In genomic region chr6:109978174-109979032, GRCh38 we compare ENCODE assay signal across 1 cellular context.
A peak's percentile ranks its signal among the peaks of the same experiment; 100 is the strongest.
TF ChIP-seq lines count a peak whose summit lies in the region.

A gene with protein sequence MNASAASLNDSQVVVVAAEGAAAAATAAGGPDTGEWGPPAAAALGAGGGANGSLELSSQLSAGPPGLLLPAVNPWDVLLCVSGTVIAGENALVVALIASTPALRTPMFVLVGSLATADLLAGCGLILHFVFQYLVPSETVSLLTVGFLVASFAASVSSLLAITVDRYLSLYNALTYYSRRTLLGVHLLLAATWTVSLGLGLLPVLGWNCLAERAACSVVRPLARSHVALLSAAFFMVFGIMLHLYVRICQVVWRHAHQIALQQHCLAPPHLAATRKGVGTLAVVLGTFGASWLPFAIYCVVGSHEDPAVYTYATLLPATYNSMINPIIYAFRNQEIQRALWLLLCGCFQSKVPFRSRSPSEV (plus strand): TSS chr6:109978311. CDS start chr6:109979113, 802 bp downstream.

TF ChIP-seq in HepG2, 621 proteins besides CTCF, POLR2A, EP300 and RAD21 (continued from another document and continues in another):
- TF ChIP-seq ZNF33A (CRISPR knock-in tag; IDR thresholded peaks at IDR 0.05; ENCODE audit: borderline replicate concordance) (no peak), AHR (CRISPR knock-in tag; IDR thresholded peaks at IDR 0.05) (peak; percentile 67; the same call in 1 of the 2 replicates), ZNF460 (CRISPR knock-in tag; IDR thresholded peaks at IDR 0.05; ENCODE audit: borderline replicate concordance) (peak; percentile 26; the same call in 1 of the 2 replicates), ZNF713 (CRISPR knock-in tag; IDR thresholded peaks at IDR 0.05) (no peak), RXRB (CRISPR knock-in tag; IDR thresholded peaks at IDR 0.05; ENCODE audit: borderline replicate concordance) (peak; percentile 70), HOXA9 (CRISPR knock-in tag; IDR thresholded peaks at IDR 0.05; ENCODE audit: borderline replicate concordance) (0 out of 2 replicates have a peak, but pooled peaks have one; percentile 49), ZSCAN9 (CRISPR knock-in tag; IDR thresholded peaks at IDR 0.05; ENCODE audit: borderline replicate concordance) (peak; percentile 96), NFKB2 (CRISPR knock-in tag; IDR thresholded peaks at IDR 0.05; ENCODE audit: borderline replicate concordance) (peak; percentile 92; the same call in 1 of the 2 replicates), SIN3B (IDR thresholded peaks at IDR 0.05; ENCODE audit: low read length) (no peak), PCBP2 (optimal IDR thresholded peaks at IDR 0.05; ENCODE audit: low read depth, low read length, poor library complexity, severe bottlenecking) (no peak), ZNF878 (CRISPR knock-in tag; IDR thresholded peaks at IDR 0.05) (peak; percentile 69; the same call in 1 of the 2 replicates), ZNF616 (CRISPR knock-in tag; IDR thresholded peaks at IDR 0.05; ENCODE audit: low read depth) (no peak), PHF20 (CRISPR knock-in tag; IDR thresholded peaks at IDR 0.05) (0 out of 2 replicates have a peak, but pooled peaks have one; percentile 32), ZNF577 (CRISPR knock-in tag; IDR thresholded peaks at IDR 0.05; ENCODE audit: borderline replicate concordance, low read depth) (no peak), ZNF891 (CRISPR knock-in tag; IDR thresholded peaks at IDR 0.05) (peak; percentile 82; the same call in 1 of the 2 replicates), ZNF768 (CRISPR knock-in tag; IDR thresholded peaks at IDR 0.05) (peak; percentile 63; the same call in 1 of the 2 replicates), MYPOP (CRISPR knock-in tag; IDR thresholded peaks at IDR 0.05) (0 out of 2 replicates have a peak, but pooled peaks have one; percentile 26), ZNF292 (CRISPR knock-in tag; IDR thresholded peaks at IDR 0.05; ENCODE audit: borderline replicate concordance, low read depth) (no peak), ZFP41 (CRISPR knock-in tag; IDR thresholded peaks at IDR 0.05; ENCODE audit: borderline replicate concordance) (no peak), TFAP4 (IDR thresholded peaks at IDR 0.05; ENCODE audit: borderline replicate concordance, low read depth) (no peak), TSC22D2 (CRISPR knock-in tag; IDR thresholded peaks at IDR 0.05; ENCODE audit: borderline replicate concordance) (peak; percentile 94), ZFP36L2 (CRISPR knock-in tag; IDR thresholded peaks at IDR 0.05) (0 out of 2 replicates have a peak, but pooled peaks have one; percentile 52), NFATC3 (CRISPR knock-in tag; IDR thresholded peaks at IDR 0.05) (no peak), PRPF4 (IDR thresholded peaks at IDR 0.05; ENCODE audit: low read depth, low read length, poor library complexity, severe bottlenecking) (no peak), SRY (CRISPR knock-in tag; IDR thresholded peaks at IDR 0.05) (0 out of 2 replicates have a peak, but pooled peaks have one; percentile 80), MXI1 (IDR thresholded peaks at IDR 0.05; ENCODE audit: borderline replicate concordance, low read depth, low read length) (peak; percentile 42; the same call in 1 of the 3 replicates), ZKSCAN8 (CRISPR knock-in tag; IDR thresholded peaks at IDR 0.05; ENCODE audit: borderline replicate concordance) (no peak), DRAP1 (CRISPR knock-in tag; IDR thresholded peaks at IDR 0.05) (no peak), ARID5B (CRISPR knock-in tag; IDR thresholded peaks at IDR 0.05) (peak; percentile 63), ZNF30 (CRISPR knock-in tag; IDR thresholded peaks at IDR 0.05) (no peak), ZNF557 (CRISPR knock-in tag; IDR thresholded peaks at IDR 0.05) (peak; percentile 88; the same call in 1 of the 2 replicates), PRDM4 (CRISPR knock-in tag; IDR thresholded peaks at IDR 0.05; ENCODE audit: borderline replicate concordance) (peak; percentile 77; the same call in 1 of the 2 replicates), ZHX1 (CRISPR knock-in tag; IDR thresholded peaks at IDR 0.05; ENCODE audit: low read depth) (no peak), KDM1A (CRISPR knock-in tag; IDR thresholded peaks at IDR 0.05) (no peak), ZNF691 (CRISPR knock-in tag; IDR thresholded peaks at IDR 0.05; ENCODE audit: borderline replicate concordance, low read depth) (peak; percentile 66; the same call in 1 of the 2 replicates), MAZ (IDR thresholded peaks at IDR 0.05; ENCODE audit: borderline replicate concordance, low read depth, low read length) (no peak), MAZ (CRISPR knock-in tag; IDR thresholded peaks at IDR 0.05; ENCODE audit: low read depth) (0 out of 2 replicates have a peak, but pooled peaks have one; percentile 39), FOSL2 (CRISPR knock-in tag; IDR thresholded peaks at IDR 0.05) (peak; percentile 54), ZNF567 (CRISPR knock-in tag; IDR thresholded peaks at IDR 0.05; ENCODE audit: borderline replicate concordance) (no peak), TOE1 (CRISPR knock-in tag; IDR thresholded peaks at IDR 0.05) (no peak), TFDP2 (CRISPR knock-in tag; IDR thresholded peaks at IDR 0.05) (no peak), HMG20A (CRISPR knock-in tag; IDR thresholded peaks at IDR 0.05; ENCODE audit: borderline replicate concordance) (peak; percentile 23; the same call in 1 of the 2 replicates), REL (CRISPR knock-in tag; conservative IDR thresholded peaks at IDR 0.05) (no peak), SSRP1 (CRISPR knock-in tag; IDR thresholded peaks at IDR 0.05) (no peak), NCOA2 (CRISPR knock-in tag; IDR thresholded peaks at IDR 0.05) (peak; percentile 44; the same call in 1 of the 2 replicates), ZNF749 (CRISPR knock-in tag; IDR thresholded peaks at IDR 0.05; ENCODE audit: borderline replicate concordance) (no peak), ZNF34 (CRISPR knock-in tag; IDR thresholded peaks at IDR 0.05; ENCODE audit: borderline replicate concordance) (no peak)
- TF ChIP-seq, protein P1, sequence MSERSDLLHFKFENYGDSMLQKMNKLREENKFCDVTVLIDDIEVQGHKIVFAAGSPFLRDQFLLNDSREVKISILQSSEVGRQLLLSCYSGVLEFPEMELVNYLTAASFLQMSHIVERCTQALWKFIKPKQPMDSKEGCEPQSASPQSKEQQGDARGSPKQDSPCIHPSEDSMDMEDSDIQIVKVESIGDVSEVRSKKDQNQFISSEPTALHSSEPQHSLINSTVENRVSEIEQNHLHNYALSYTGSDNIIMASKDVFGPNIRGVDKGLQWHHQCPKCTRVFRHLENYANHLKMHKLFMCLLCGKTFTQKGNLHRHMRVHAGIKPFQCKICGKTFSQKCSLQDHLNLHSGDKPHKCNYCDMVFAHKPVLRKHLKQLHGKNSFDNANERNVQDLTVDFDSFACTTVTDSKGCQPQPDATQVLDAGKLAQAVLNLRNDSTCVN (CRISPR knock-in tag; IDR thresholded peaks at IDR 0.05; ENCODE audit: borderline replicate concordance), result peak; percentile 84
